In the genomic region with DNA sequence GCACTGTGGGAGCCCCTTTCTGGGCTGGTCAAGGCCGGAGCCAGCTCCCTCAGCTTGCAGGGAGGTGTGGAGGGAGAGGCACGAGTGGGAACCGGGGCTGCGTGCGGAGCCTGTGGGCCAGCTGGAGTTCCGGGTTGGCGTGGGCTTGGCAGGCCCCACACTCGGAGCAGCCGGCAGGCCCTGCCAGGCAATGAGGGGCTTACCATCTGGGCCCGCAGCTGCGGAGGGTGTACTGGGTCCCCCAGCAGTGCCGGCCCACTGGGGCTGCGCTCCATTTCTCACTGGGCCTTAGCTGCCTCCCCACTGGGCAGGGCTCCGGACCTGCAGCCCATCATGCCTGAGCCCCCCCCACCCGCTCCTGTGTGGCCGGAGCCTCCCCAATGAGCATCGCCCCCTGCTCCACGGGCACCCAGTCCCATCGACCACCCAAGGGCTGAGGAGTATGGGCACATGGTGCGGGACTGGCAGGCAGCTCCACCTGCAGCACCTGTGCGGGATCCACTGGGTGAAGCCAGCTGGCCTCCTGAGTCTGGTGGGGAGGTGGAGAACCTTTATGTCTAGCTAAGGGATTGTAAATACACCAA, we compare ENCODE assay signal across 5 cellular contexts.
DNase-seq lines count a peak whose midpoint lies in the region; ATAC-seq, FAIRE-seq and TF ChIP-seq lines count a peak whose summit lies in the region.
"Not testable (repeated sequence)": the region's sequence is repeated elsewhere in the genome, so short reads cannot be mapped to it uniquely, and the experiment has no call there.

No MANE protein-coding gene starts in this region.

- peaks cover 27% of the 10 kb centered on the region for H3K9me3 Mint-ChIP-seq in chondrocyte (ENCODE audit: low read depth)

- not testable (repeated sequence) for H3K9me3 ChIP-seq in kidney (ENCODE audit: control insufficient read depth in 1 of 2, low read length in 2 of 2); upper lobe of right lung
- H3K9me3 ChIP-seq in spleen: peaks cover 0 to 35% (median 23%) of the 10 kb centered on the region in 8 donors

- not testable (repeated sequence) for H3K4me1 Mint-ChIP-seq in chondrocyte (ENCODE audit: low read depth)

- not testable (repeated sequence) for H3K36me3 Mint-ChIP-seq in chondrocyte (ENCODE audit: low read depth)

- H3K4me1 ChIP-seq in kidney (ENCODE audit: control insufficient read depth in 1 of 2, insufficient read depth in 1 of 2, low read depth in 1 of 2, low read length in 2 of 2); spleen; upper lobe of right lung: not testable (repeated sequence)

- WGBS in spleen, 5 donors: 80 to 96% (median 91%) methylated on average over 3 to 21 of the region's 21 CpGs

- not testable (repeated sequence) for H3K27ac Mint-ChIP-seq in chondrocyte (ENCODE audit: unreplicated experiment)

- TF ChIP-seq CTCF in chondrocyte (IDR thresholded peaks at IDR 0.05); kidney (IDR thresholded peaks at IDR 0.05; ENCODE audit: borderline replicate concordance, extremely low read depth, insufficient read depth); spleen (IDR thresholded peaks at IDR 0.05 in 8 of 11, conservative IDR thresholded peaks at IDR 0.05 in 3 of 11); upper lobe of right lung (IDR thresholded peaks at IDR 0.05): not testable (repeated sequence)

- not testable (repeated sequence) for H3K36me3 ChIP-seq in kidney (ENCODE audit: control insufficient read depth in 1 of 2, insufficient read depth in 2 of 2, low read length in 2 of 2); spleen; upper lobe of right lung

- not testable (repeated sequence) for H3K9ac ChIP-seq in kidney (ENCODE audit: low read length in 2 of 2)

- not testable (repeated sequence) for TF ChIP-seq POLR2A in spleen (IDR thresholded peaks at IDR 0.05)

- not testable (repeated sequence) for H3K27ac ChIP-seq in kidney (ENCODE audit: low read depth in 2 of 2, low read length in 2 of 2); spleen; upper lobe of right lung

- H3K27me3 ChIP-seq in spleen (replicated peaks in 1 of 7); upper lobe of right lung: not testable (repeated sequence)

- not testable (repeated sequence) for FAIRE-seq in kidney (lab: Jason Lieb, UNC)

- DNase-seq in chondrocyte (ENCODE audit: low spot score) (peak; percentile 82), kidney (peak; percentile 62), posterior vena cava (ENCODE audit: low spot score) (peak; percentile 73), spleen (peak; percentile 48), upper lobe of right lung (peak; percentile 57)

- H3K4me3 ChIP-seq in kidney (ENCODE audit: low read length in 2 of 2); spleen; upper lobe of right lung: not testable (repeated sequence)

- not testable (repeated sequence) for H3K4me3 Mint-ChIP-seq in chondrocyte (ENCODE audit: unreplicated experiment)

- intact Hi-C loops in kidney (cut with DNase I); posterior vena cava (cut with DNase I); spleen (cut with DNase I; ENCODE audit: low total_unique reads); upper lobe of right lung (cut with DNase I): not testable (repeated sequence)

- not testable (repeated sequence) for ATAC-seq in upper lobe of right lung

- H3K27me3 Mint-ChIP-seq in chondrocyte (ENCODE audit: low read depth): not testable (repeated sequence)
